Comparison of ENCODE assay signal across 8 cellular contexts in the genomic region with DNA sequence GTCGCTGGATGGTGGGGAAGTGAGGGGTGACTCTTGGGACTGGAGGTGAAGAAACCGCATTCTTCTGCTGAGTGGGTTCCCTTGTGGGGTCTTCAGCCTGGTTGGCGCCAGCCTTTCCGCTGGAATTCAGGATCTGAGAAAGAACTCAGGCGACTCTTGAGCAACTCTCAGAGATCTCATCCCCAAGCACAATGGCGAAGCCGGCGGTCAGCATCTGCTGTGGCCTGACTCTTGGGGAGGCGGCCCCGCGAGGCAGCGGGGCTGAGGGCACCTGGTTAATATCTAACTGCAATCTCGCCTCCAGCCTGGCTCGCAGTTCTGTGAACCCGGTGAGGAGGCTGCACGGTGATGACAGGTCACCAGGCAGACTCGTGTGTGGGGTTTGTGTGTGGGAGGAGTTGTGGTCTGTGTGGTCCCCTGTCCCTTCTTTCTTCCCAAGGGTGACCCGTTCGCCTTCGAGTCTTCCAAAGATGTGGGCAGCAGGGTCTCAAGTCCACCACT. TPM values are rescaled to one million over a fixed set of nuclear protein-coding genes. Genes with fewer than 3 reads are reported as not detected.
DNase-seq lines count a peak whose midpoint lies in the region; ATAC-seq, FAIRE-seq and TF ChIP-seq lines count a peak whose summit lies in the region.

No MANE protein-coding gene starts in this region.

- intact Hi-C loops in breast epithelium (cut with DNase I; ENCODE audit: low total_unique reads): loop anchor here (5.0 kb wide), 1 partner anchor 875 kb away; no protein-coding TSS in a partner anchor
- intact Hi-C loops in spleen (cut with DNase I; ENCODE audit: low total_unique reads): no loop called here

- H3K27ac ChIP-seq in SK-N-SH (ENCODE audit: low read depth in 2 of 2, low read length in 1 of 2) (peak overlapping the region; percentile 66 to 77; a peak in 3 of 4 replicates), breast epithelium (peak overlapping the region; percentile 96 to 99), keratinocyte (ENCODE audit: control insufficient read depth, insufficient read depth, low read length) (peak overlapping the region; percentile 71), spleen (peak overlapping the region; percentile 79 to 93 (median 90))

- no peaks in the 10 kb centered on the region for H3K9me1 ChIP-seq in keratinocyte (ENCODE audit: control insufficient read depth, extremely low read depth, insufficient read depth, low read length)

- dilution Hi-C loops in keratinocyte (cut with MboI; ENCODE audit: extremely low pct_ligation_motif_present, low sequenced_read_pairs): no loop called here

- H3K4me2 ChIP-seq in SK-N-SH (peak overlapping the region; percentile 95), keratinocyte (ENCODE audit: control insufficient read depth, extremely low read depth, insufficient read depth, low read depth, low read length) (peak overlapping the region; percentile 73)

- H2AFZ ChIP-seq in SK-N-SH (ENCODE audit: low read depth) (peak overlapping the region; percentile 99; the same call in 1 of the 2 replicates), keratinocyte (ENCODE audit: control insufficient read depth, low read length) (peak overlapping the region; percentile 91)

- POLR2A ChIA-PET in SK-N-SH (lab: Yijun Ruan, JAX): no interaction called here

- CTCF ChIA-PET in SK-N-SH (lab: Yijun Ruan, JAX): interaction anchor here (1.2 to 1.7 kb wide), 3 partner anchors 30 to 44 kb away, joined by 4 to 6 read pairs (median 5); partner anchors contain the start of gene ZNF491

- no peak for TF ChIP-seq EP300 in SK-N-SH (IDR thresholded peaks at IDR 0.05; ENCODE audit: borderline replicate concordance in 1 of 2, low read depth in 1 of 2, low read length in 1 of 2)

- no peak for TF ChIP-seq RAD21 in SK-N-SH (IDR thresholded peaks at IDR 0.05; ENCODE audit: low read length)

- no peaks in the 10 kb centered on the region for H3K9me2 ChIP-seq in SK-N-SH

- H3K4me3 ChIP-seq in SK-N-SH (ENCODE audit: low read depth in 2 of 2, low read length in 1 of 2) (peak overlapping the region; percentile 72 to 90), breast epithelium (peak overlapping the region; percentile 80 to 91 (median 89)), keratinocyte (ENCODE audit: control insufficient read depth in 2 of 3, extremely low read depth in 1 of 3, insufficient read depth in 2 of 3, low read depth in 1 of 3, low read length in 3 of 3) (peak overlapping the region; percentile 61 to 74 (median 64)), spleen (peak overlapping the region; percentile 49 to 94 (median 74))

- H3K9ac ChIP-seq in SK-N-SH (peak overlapping the region; percentile 94), keratinocyte (ENCODE audit: control insufficient read depth, extremely low read depth, insufficient read depth, low read length) (peak overlapping the region; percentile 82)

- peak; percentile 13 for DNase-seq in GM12891 (ENCODE audit: insufficient read length, low spot score)
- DNase-seq in SK-N-SH: peak; percentile 57
- DNase-seq in breast epithelium (ENCODE audit: low spot score in 2 of 2): peak; percentile 31 to 54
- no peak for DNase-seq in keratinocyte (ENCODE audit: low read depth, low spot score)
- peak; percentile 85 for DNase-seq in spleen
- DNase-seq in NCI-H446 treated with DMSO at 0.1 percent for 48 hours (lab: John Stamatoyannopoulos, UW): no peak

- ATAC-seq in HG02798 (IDR thresholded peaks at IDR 0.05; ENCODE audit: poor library complexity, unreplicated experiment) (peak; percentile 29), HG03039 (IDR thresholded peaks at IDR 0.05; ENCODE audit: unreplicated experiment) (no peak)

- WGBS in SK-N-SH (ENCODE audit: low lambda C conversion rate): 7% methylated on average over 5 of the region's 20 CpGs
- 2 to 7% (median 3%) methylated on average over 15 to 20 of the region's 20 CpGs for WGBS in spleen, 5 donors

- peaks cover 36% of the 10 kb centered on the region for H3K79me2 ChIP-seq in SK-N-SH (ENCODE audit: insufficient read depth)
- H3K79me2 ChIP-seq in keratinocyte (ENCODE audit: control insufficient read depth, insufficient read depth, low read length): no peaks in the 10 kb centered on the region

- TF ChIP-seq POLR2A in GM12891 (IDR thresholded peaks at IDR 0.05; ENCODE audit: low read depth, low read length) (no peak), breast epithelium (IDR thresholded peaks at IDR 0.05) (no peak), spleen (IDR thresholded peaks at IDR 0.05) (no peak)

- H3K4me1 ChIP-seq in SK-N-SH (ENCODE audit: control insufficient read depth in 1 of 2, insufficient read depth in 2 of 2, low read depth in 1 of 2, low read length in 1 of 2) (peaks cover 0 to 10% of the 10 kb centered on the region in 2 experiments; a peak in 1 of 4 replicates), breast epithelium (peaks cover 2 to 3% of the 10 kb centered on the region in 2 donors), keratinocyte (ENCODE audit: control insufficient read depth, extremely low read depth, insufficient read depth, low read length) (peaks cover 4% of the 10 kb centered on the region), spleen (peaks cover 12 to 29% (median 22%) of the 10 kb centered on the region in 6 donors)

- H3K27me3 ChIP-seq in SK-N-SH (ENCODE audit: insufficient read depth): no peaks in the 10 kb centered on the region
- H3K27me3 ChIP-seq in breast epithelium: no peaks in the 10 kb centered on the region
- H3K27me3 ChIP-seq in keratinocyte (ENCODE audit: control insufficient read depth, extremely low read depth, insufficient read depth, low read length): no peaks in the 10 kb centered on the region
- no peaks in the 10 kb centered on the region for H3K27me3 ChIP-seq in spleen (replicated peaks in 1 of 7)

- H3F3A ChIP-seq in SK-N-SH (replicated peaks; ENCODE audit: insufficient read depth): no peaks in the 10 kb centered on the region

- TF ChIP-seq CTCF in SK-N-SH (IDR thresholded peaks at IDR 0.05) (no peak), breast epithelium (IDR thresholded peaks at IDR 0.05) (no peak), keratinocyte (optimal IDR thresholded peaks at IDR 0.05 in 1 of 3, IDR thresholded peaks at IDR 0.05 in 1 of 3, conservative IDR thresholded peaks at IDR 0.05 in 1 of 3; ENCODE audit: extremely low read depth in 1 of 3, insufficient read depth in 2 of 3, low read length in 3 of 3) (no peak), spleen (IDR thresholded peaks at IDR 0.05 in 8 of 11, conservative IDR thresholded peaks at IDR 0.05 in 3 of 11) (no peak)

- no peaks in the 10 kb centered on the region for H3K9me3 ChIP-seq in SK-N-SH
- H3K9me3 ChIP-seq in breast epithelium: peaks cover 8 to 17% of the 10 kb centered on the region in 2 donors
- H3K9me3 ChIP-seq in keratinocyte (ENCODE audit: control insufficient read depth, low read depth, low read length): no peaks in the 10 kb centered on the region
- H3K9me3 ChIP-seq in spleen: peaks cover 8 to 58% (median 51%) of the 10 kb centered on the region in 8 donors

- H3K36me3 ChIP-seq in SK-N-SH (replicated peaks in 1 of 2; ENCODE audit: control insufficient read depth in 1 of 2, insufficient read depth in 2 of 2, low read length in 1 of 2) (peaks cover 0 to 3% of the 10 kb centered on the region in 2 experiments), breast epithelium (no peaks in the 10 kb centered on the region), keratinocyte (ENCODE audit: control insufficient read depth in 2 of 2, extremely low read depth in 1 of 2, insufficient read depth in 2 of 2, low read length in 2 of 2) (no peaks in the 10 kb centered on the region), spleen (peaks cover 0 to 21% (median 0%) of the 10 kb centered on the region in 6 donors)

- FAIRE-seq in GM12891 (lab: Jason Lieb, UNC) (peak; percentile 43), keratinocyte (lab: Jason Lieb, UNC) (no peak)

- H4K20me1 ChIP-seq in SK-N-SH (ENCODE audit: insufficient read depth) (no peaks in the 10 kb centered on the region), keratinocyte (ENCODE audit: control insufficient read depth, extremely low read depth, insufficient read depth, low read length) (no peaks in the 10 kb centered on the region)

RNA-seq across cellular contexts. Expression of gene ZNF441, which starts 0.9 kb away (rescaled TPM):
- polyA plus RNA-seq in GM12891 (2012; ENCODE audit: low read depth, missing spikeins): 2.7 TPM
- polyA plus RNA-seq in SK-N-SH (2012; rRNA removed) (3.2 and 5.5 TPM in 2 replicates), keratinocyte (1.8 to 3.1 TPM (median 3.1 TPM) in 3 replicates), spleen (1 to 10 TPM; 5.0 to 8.1 (median 6.2) TPM)
- 1.7 and 2.0 TPM in 2 replicates for polyA plus RNA-seq in SK-N-SH (2012; cell fraction: cytosol; rRNA removed)
- polyA plus RNA-seq in SK-N-SH (2012; cell fraction: nucleus; rRNA removed): 8.2 and 18.8 TPM in 2 replicates
- total RNA-seq in breast epithelium (10 to 100 TPM in 2 of 3 donors, 1 to 10 TPM in 1; 7.7 to 17.6 (median 10.2) TPM), spleen (10 to 100 TPM in 6 of 7 donors, 1 to 10 TPM in 1; 8.0 to 17.4 (median 12.6) TPM)
- polyA plus RNA-seq in keratinocyte (2011; ENCODE audit: low read depth): 2.5 TPM
- polyA plus RNA-seq in keratinocyte (2011; cell fraction: cytosol; rRNA removed): 0.58 and 1.3 TPM in 2 replicates
- 5.8 and 6.1 TPM in 2 replicates for polyA plus RNA-seq in keratinocyte (2011; cell fraction: nucleus; rRNA removed)
- 1.5 and 1.7 TPM in 2 replicates for polyA plus RNA-seq in keratinocyte (2012; ENCODE audit: low replicate concordance)
- polyA minus RNA-seq in keratinocyte: 5.3 to 5.5 TPM in 2 of 3 replicates, not detected in the other
- 4.0 TPM for polyA minus RNA-seq in keratinocyte (2011; cell fraction: cytosol; rRNA and poly(A)+ RNA removed)
- 5.8 and 7.1 TPM in 2 replicates for polyA minus RNA-seq in keratinocyte (2011; cell fraction: nucleus; rRNA and poly(A)+ RNA removed)

RNA-seq across cellular contexts. Expression of gene ZNF823, which starts 28.9 kb away (rescaled TPM):
- polyA plus RNA-seq in GM12891 (2012; ENCODE audit: low read depth, missing spikeins): 0.69 TPM
- polyA plus RNA-seq in SK-N-SH (2012; rRNA removed) (1.5 and 2.2 TPM in 2 replicates), keratinocyte (3.7 to 6.3 TPM (median 5.6 TPM) in 3 replicates), spleen (1 to 10 TPM; 1.3 to 2.1 (median 1.8) TPM)
- polyA plus RNA-seq in SK-N-SH (2012; cell fraction: cytosol; rRNA removed): 2.1 TPM in 2 replicates
- polyA plus RNA-seq in SK-N-SH (2012; cell fraction: nucleus; rRNA removed): 2.2 and 4.4 TPM in 2 replicates
- total RNA-seq in breast epithelium (10 to 100 TPM; 10.4 to 20.9 (median 13.1) TPM), spleen (1 to 10 TPM; 2.9 to 5.2 (median 4.2) TPM)
- 6.5 TPM for polyA plus RNA-seq in keratinocyte (2011; ENCODE audit: low read depth)
- polyA plus RNA-seq in keratinocyte (2011; cell fraction: cytosol; rRNA removed): 1.8 and 4.4 TPM in 2 replicates
- 8.4 and 9.0 TPM in 2 replicates for polyA plus RNA-seq in keratinocyte (2011; cell fraction: nucleus; rRNA removed)
- 2.4 and 5.0 TPM in 2 replicates for polyA plus RNA-seq in keratinocyte (2012; ENCODE audit: low replicate concordance)
- 1.9 to 14.2 TPM (median 9.9 TPM) in 3 replicates for polyA minus RNA-seq in keratinocyte
- polyA minus RNA-seq in keratinocyte (2011; cell fraction: cytosol; rRNA and poly(A)+ RNA removed): 7.5 TPM
- polyA minus RNA-seq in keratinocyte (2011; cell fraction: nucleus; rRNA and poly(A)+ RNA removed): 5.6 and 8.6 TPM in 2 replicates

RNA-seq across cellular contexts. Expression of gene ZNF491, which starts 30.6 kb away (rescaled TPM):
- polyA plus RNA-seq in GM12891 (2012; ENCODE audit: low read depth, missing spikeins): 0.27 TPM
- polyA plus RNA-seq in SK-N-SH (2012; rRNA removed) (0.77 and 1.6 TPM in 2 replicates), keratinocyte (0.36 to 1.3 TPM (median 0.76 TPM) in 3 replicates), spleen (under 1 TPM; 0.61 to 0.86 (median 0.68) TPM)
- polyA plus RNA-seq in SK-N-SH (2012; cell fraction: cytosol; rRNA removed): 0.82 and 1.0 TPM in 2 replicates
- polyA plus RNA-seq in SK-N-SH (2012; cell fraction: nucleus; rRNA removed): 1.4 and 4.0 TPM in 2 replicates
- total RNA-seq in breast epithelium (1 to 10 TPM; 1.6 to 3.9 (median 3.2) TPM), spleen (1 to 10 TPM; 1.2 to 3.5 (median 2.6) TPM)
- 0.32 TPM for polyA plus RNA-seq in keratinocyte (2011; ENCODE audit: low read depth)
- 0.23 and 0.63 TPM in 2 replicates for polyA plus RNA-seq in keratinocyte (2011; cell fraction: cytosol; rRNA removed)
- polyA plus RNA-seq in keratinocyte (2011; cell fraction: nucleus; rRNA removed): 1.5 and 1.8 TPM in 2 replicates
- 0.39 and 0.42 TPM in 2 replicates for polyA plus RNA-seq in keratinocyte (2012; ENCODE audit: low replicate concordance)
- 0.66 to 1.2 TPM (median 0.99 TPM) in 3 replicates for polyA minus RNA-seq in keratinocyte
- polyA minus RNA-seq in keratinocyte (2011; cell fraction: cytosol; rRNA and poly(A)+ RNA removed): not detected
- 1.6 and 2.2 TPM in 2 replicates for polyA minus RNA-seq in keratinocyte (2011; cell fraction: nucleus; rRNA and poly(A)+ RNA removed)

RNA-seq across cellular contexts. Expression of gene ZNF440, which starts 46.4 kb away (rescaled TPM):
- 3.4 TPM for polyA plus RNA-seq in GM12891 (2012; ENCODE audit: low read depth, missing spikeins)
- polyA plus RNA-seq in SK-N-SH (2012; rRNA removed) (2.0 and 2.5 TPM in 2 replicates), keratinocyte (4.7 to 10.7 TPM (median 6.6 TPM) in 3 replicates), spleen (1 to 10 TPM; 2.6 to 4.8 (median 2.7) TPM)
- polyA plus RNA-seq in SK-N-SH (2012; cell fraction: cytosol; rRNA removed): 1.4 and 1.7 TPM in 2 replicates
- 5.6 and 9.7 TPM in 2 replicates for polyA plus RNA-seq in SK-N-SH (2012; cell fraction: nucleus; rRNA removed)
- total RNA-seq in breast epithelium (10 to 100 TPM in 2 of 3 donors, 1 to 10 TPM in 1; 9.8 to 16.4 (median 16.0) TPM), spleen (10 to 100 TPM; 12.7 to 19.0 (median 17.5) TPM)
- 3.3 TPM for polyA plus RNA-seq in keratinocyte (2011; ENCODE audit: low read depth)
- polyA plus RNA-seq in keratinocyte (2011; cell fraction: cytosol; rRNA removed): 1.4 and 2.8 TPM in 2 replicates
- polyA plus RNA-seq in keratinocyte (2011; cell fraction: nucleus; rRNA removed): 15.3 and 16.1 TPM in 2 replicates
- polyA plus RNA-seq in keratinocyte (2012; ENCODE audit: low replicate concordance): 4.3 and 5.2 TPM in 2 replicates
- 4.0 to 14.8 TPM (median 7.4 TPM) in 3 replicates for polyA minus RNA-seq in keratinocyte
- 17.5 TPM for polyA minus RNA-seq in keratinocyte (2011; cell fraction: cytosol; rRNA and poly(A)+ RNA removed)
- 11.0 and 22.3 TPM in 2 replicates for polyA minus RNA-seq in keratinocyte (2011; cell fraction: nucleus; rRNA and poly(A)+ RNA removed)

Comparison
In these comparisons a context has a peak if more than half of its experiments do, and no peak if none do; other contexts are left out.
1. DNase-seq: peak in GM12891 (single experiment), SK-N-SH (single experiment), breast epithelium (2 of 2) and spleen (single experiment); none in keratinocyte (single experiment) and NCI-H446 treated with DMSO at 0.1 percent for 48 hours (single experiment).
2. Peak in every context shown above with its lines, with median percentiles within 50 percentile points of each other: H3K27ac ChIP-seq and H3K4me3 ChIP-seq.